In the genomic region with DNA sequence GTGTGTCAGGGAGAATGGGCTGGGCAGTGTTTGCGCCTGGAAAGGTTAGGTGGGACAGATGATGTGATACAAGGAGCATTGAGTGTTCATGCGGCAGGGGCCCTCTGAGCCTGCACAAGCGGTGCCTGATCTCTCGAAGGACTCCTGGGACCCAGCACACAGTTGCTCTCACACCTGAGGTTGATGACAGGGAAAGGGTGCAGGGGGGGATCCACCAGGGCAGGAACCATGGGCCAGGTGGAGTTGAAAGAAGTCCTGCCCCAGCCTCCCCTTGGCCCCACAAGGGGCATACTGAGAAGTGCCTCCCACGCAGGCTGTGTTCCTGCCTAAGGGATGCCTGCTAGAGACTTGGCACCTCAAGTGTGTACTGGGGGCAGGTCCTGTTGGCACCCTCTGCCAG, we compare ENCODE assay signal across 20 cellular contexts. TPM values are rescaled to one million over a fixed set of nuclear protein-coding genes. Genes with fewer than 3 reads are reported as not detected.
DNase-seq lines count a peak whose midpoint lies in the region; ATAC-seq and TF ChIP-seq lines count a peak whose summit lies in the region.
"Had no signal": no experiment of that assay in that cellular context is flagged by ENCODE, and none has a peak within 500 bp of the region (broad histone marks: within the 10 kb centered on the region; RNA-seq: fewer than 3 reads in every experiment).

No MANE protein-coding gene starts in this region.

- intact Hi-C loops in activated CD8-positive, alpha-beta T cell treated with anti-CD3 and anti-CD28 coated beads for 36 hours (cut with micrococcal nuclease), result no loop called here

- no peaks in the 10 kb centered on the region for H3K79me2 ChIP-seq in neural progenitor cell (ENCODE audit: low read depth)

- DNase-seq in activated CD8-positive, alpha-beta T cell treated with anti-CD3 and anti-CD28 coated beads for 36 hours, result peak; percentile 39
- no peak for DNase-seq in activated CD8-positive, alpha-beta T cell treated with anti-CD3 and anti-CD28 coated beads, Interleukin-2, amount 10 ng/mL, durations not matched to agents 7 days and 5 days
- DNase-seq in CD8-positive, alpha-beta memory T cell, result no peak
- DNase-seq in neural progenitor cell (ENCODE audit: low spot score) (no peak), OCI-M2 (lab: John Stamatoyannopoulos, UW; ENCODE audit: unreplicated experiment) (no peak), NCI-H1417 (lab: John Stamatoyannopoulos, UW) (no peak)
- DNase-seq: AML-193, IMR-90, NCI-H146, NCI-H524 treated with DMSO at 0.1 percent for 48 hours, NCI-H82, Peyer's patch, SJCRH30 had no signal

- H3K36me3 ChIP-seq in BLaER1 (no peaks in the 10 kb centered on the region), neural progenitor cell (no peaks in the 10 kb centered on the region)
- H3K36me3 ChIP-seq in CD8-positive, alpha-beta memory T cell (ENCODE audit: insufficient read depth, low read length), result no peaks in the 10 kb centered on the region
- H3K36me3 ChIP-seq: Peyer's patch, SJCRH30 had no signal

- H3K4me1 Mint-ChIP-seq in activated CD8-positive, alpha-beta T cell treated with anti-CD3 and anti-CD28 coated beads for 36 hours (ENCODE audit: low read depth), result peaks cover 38% of the 10 kb centered on the region
- H3K4me1 Mint-ChIP-seq in activated CD8-positive, alpha-beta T cell treated with anti-CD3 and anti-CD28 coated beads, Interleukin-2, amount 10 ng/mL, durations not matched to agents 7 days and 5 days (ENCODE audit: low read depth), result peaks cover 35% of the 10 kb centered on the region
- H3K4me1 Mint-ChIP-seq in CD8-positive, alpha-beta memory T cell, result peaks cover 31 to 41% (median 34%) of the 10 kb centered on the region in 3 donors
- peaks cover 34% of the 10 kb centered on the region for H3K4me1 Mint-ChIP-seq in neural progenitor cell

- no peaks in the 10 kb centered on the region for H3K27me3 Mint-ChIP-seq in activated CD8-positive, alpha-beta T cell treated with anti-CD3 and anti-CD28 coated beads for 36 hours
- H3K27me3 Mint-ChIP-seq in activated CD8-positive, alpha-beta T cell treated with anti-CD3 and anti-CD28 coated beads, Interleukin-2, amount 10 ng/mL, durations not matched to agents 7 days and 5 days (ENCODE audit: low read depth), result no peaks in the 10 kb centered on the region
- peaks cover 0 to 3% of the 10 kb centered on the region in 2 donors for H3K27me3 Mint-ChIP-seq in CD8-positive, alpha-beta memory T cell
- H3K27me3 Mint-ChIP-seq in neural progenitor cell (ENCODE audit: insufficient read depth, low read depth), result peaks cover 8% of the 10 kb centered on the region

- H3K4me3 ChIP-seq in BLaER1, result no peak overlapping the region
- H3K4me3 ChIP-seq in CD8-positive, alpha-beta memory T cell (ENCODE audit: low read length), result no peak overlapping the region
- no peak overlapping the region for H3K4me3 ChIP-seq in neural progenitor cell
- H3K4me3 ChIP-seq: Peyer's patch, SJCRH30 had no signal

- H3K36me3 Mint-ChIP-seq in activated CD8-positive, alpha-beta T cell treated with anti-CD3 and anti-CD28 coated beads for 36 hours (ENCODE audit: low read depth), result no peaks in the 10 kb centered on the region
- no peaks in the 10 kb centered on the region for H3K36me3 Mint-ChIP-seq in activated CD8-positive, alpha-beta T cell treated with anti-CD3 and anti-CD28 coated beads, Interleukin-2, amount 10 ng/mL, durations not matched to agents 7 days and 5 days (ENCODE audit: low read depth)
- no peaks in the 10 kb centered on the region for H3K36me3 Mint-ChIP-seq in CD8-positive, alpha-beta memory T cell
- no peaks in the 10 kb centered on the region for H3K36me3 Mint-ChIP-seq in neural progenitor cell

- CTCF ChIA-PET in activated CD8-positive, alpha-beta T cell treated with anti-CD3 and anti-CD28 coated beads for 36 hours (lab: Charles Lee), result interaction anchor here (1.5 kb wide), 1 partner anchor 20 kb away, joined by 4 read pairs; no protein-coding TSS in a partner anchor
- CTCF ChIA-PET in activated CD8-positive, alpha-beta T cell treated with anti-CD3 and anti-CD28 coated beads, Interleukin-2, amount 10 ng/mL, durations not matched to agents 7 days and 5 days (lab: Charles Lee), result interaction anchor here (0.8 to 4.8 kb wide), 2 partner anchors 11 to 20 kb away, joined by 3 to 25 read pairs; no protein-coding TSS in a partner anchor
- CTCF ChIA-PET in CD8-positive, alpha-beta memory T cell (lab: Charles Lee), result no interaction called here

- H3K27ac Mint-ChIP-seq in activated CD8-positive, alpha-beta T cell treated with anti-CD3 and anti-CD28 coated beads for 36 hours, result peak overlapping the region; percentile 66
- no peak overlapping the region for H3K27ac Mint-ChIP-seq in activated CD8-positive, alpha-beta T cell treated with anti-CD3 and anti-CD28 coated beads, Interleukin-2, amount 10 ng/mL, durations not matched to agents 7 days and 5 days
- H3K27ac Mint-ChIP-seq in CD8-positive, alpha-beta memory T cell, result peak overlapping the region in 7 of 8 donors; percentile 32 to 86 (median 68)
- peak overlapping the region; percentile 57 for H3K27ac Mint-ChIP-seq in neural progenitor cell

- POLR2A ChIA-PET in activated CD8-positive, alpha-beta T cell treated with anti-CD3 and anti-CD28 coated beads for 36 hours (lab: Charles Lee), result no interaction called here
- POLR2A ChIA-PET in activated CD8-positive, alpha-beta T cell treated with anti-CD3 and anti-CD28 coated beads, Interleukin-2, amount 10 ng/mL, durations not matched to agents 7 days and 5 days (lab: Charles Lee), result interaction anchor here (0.6 kb wide), 1 partner anchor 19 kb away, joined by 3 read pairs; no protein-coding TSS in a partner anchor
- POLR2A ChIA-PET in CD8-positive, alpha-beta memory T cell (lab: Charles Lee), result interaction anchor here (0.6 kb wide), 1 partner anchor 99 kb away, joined by 7 read pairs; no protein-coding TSS in a partner anchor

- H3K27ac ChIP-seq in BLaER1, result no peak overlapping the region
- no peak overlapping the region for H3K27ac ChIP-seq in CD8-positive, alpha-beta memory T cell (ENCODE audit: low read depth, low read length)
- no peak overlapping the region for H3K27ac ChIP-seq in neural progenitor cell
- H3K27ac ChIP-seq: KMS-11, Peyer's patch, SJCRH30 had no signal

- H3K9me3 Mint-ChIP-seq in activated CD8-positive, alpha-beta T cell treated with anti-CD3 and anti-CD28 coated beads for 36 hours, result no peaks in the 10 kb centered on the region
- no peaks in the 10 kb centered on the region for H3K9me3 Mint-ChIP-seq in activated CD8-positive, alpha-beta T cell treated with anti-CD3 and anti-CD28 coated beads, Interleukin-2, amount 10 ng/mL, durations not matched to agents 7 days and 5 days (ENCODE audit: insufficient read depth)
- no peaks in the 10 kb centered on the region for H3K9me3 Mint-ChIP-seq in CD8-positive, alpha-beta memory T cell
- H3K9me3 Mint-ChIP-seq in neural progenitor cell, result peaks cover 10% of the 10 kb centered on the region

- peaks cover 97% of the 10 kb centered on the region for H3K27me3 ChIP-seq in BLaER1
- H3K27me3 ChIP-seq in CD8-positive, alpha-beta memory T cell (ENCODE audit: insufficient read depth, low read length, poor library complexity, severe bottlenecking), result no peaks in the 10 kb centered on the region
- no peaks in the 10 kb centered on the region for H3K27me3 ChIP-seq in neural progenitor cell
- H3K27me3 ChIP-seq: Peyer's patch had no signal

- H4K20me1 ChIP-seq in BLaER1, result peaks cover 9% of the 10 kb centered on the region; the same call in 1 of the 2 replicates
- no peaks in the 10 kb centered on the region for H4K20me1 ChIP-seq in neural progenitor cell (ENCODE audit: low read depth)

- peak; percentile 25 for ATAC-seq in activated CD8-positive, alpha-beta T cell treated with anti-CD3 and anti-CD28 coated beads for 36 hours
- ATAC-seq in activated CD8-positive, alpha-beta T cell treated with anti-CD3 and anti-CD28 coated beads, Interleukin-2, amount 10 ng/mL, durations not matched to agents 7 days and 5 days, result no peak
- ATAC-seq in GM21529 (IDR thresholded peaks at IDR 0.05; ENCODE audit: unreplicated experiment), result no peak

- H3K9me3 ChIP-seq in BLaER1 (no peaks in the 10 kb centered on the region), neural progenitor cell (ENCODE audit: low read depth) (no peaks in the 10 kb centered on the region)
- H3K9me3 ChIP-seq in CD8-positive, alpha-beta memory T cell (ENCODE audit: low read length), result no peaks in the 10 kb centered on the region
- H3K9me3 ChIP-seq: Peyer's patch, SJCRH30 had no signal

- H3K4me3 Mint-ChIP-seq in activated CD8-positive, alpha-beta T cell treated with anti-CD3 and anti-CD28 coated beads for 36 hours, result no peak overlapping the region
- H3K4me3 Mint-ChIP-seq in activated CD8-positive, alpha-beta T cell treated with anti-CD3 and anti-CD28 coated beads, Interleukin-2, amount 10 ng/mL, durations not matched to agents 7 days and 5 days, result no peak overlapping the region
- peak overlapping the region in 3 of 7 donors; percentile 37 to 59 (median 38) for H3K4me3 Mint-ChIP-seq in CD8-positive, alpha-beta memory T cell
- H3K4me3 Mint-ChIP-seq in neural progenitor cell, result no peak overlapping the region

- H2AFZ ChIP-seq in neural progenitor cell (replicated peaks), result no peak overlapping the region

- H3K9ac ChIP-seq in BLaER1 (no peak overlapping the region), neural progenitor cell (no peak overlapping the region)
- H3K9ac ChIP-seq: KMS-11 had no signal

- no peak for TF ChIP-seq CTCF in activated CD8-positive, alpha-beta T cell treated with anti-CD3 and anti-CD28 coated beads for 36 hours (IDR thresholded peaks at IDR 0.05)
- TF ChIP-seq CTCF in neural progenitor cell (IDR thresholded peaks at IDR 0.05), result no peak

- H3K4me1 ChIP-seq in BLaER1 (peaks cover 45% of the 10 kb centered on the region), neural progenitor cell (peaks cover 8% of the 10 kb centered on the region)
- H3K4me1 ChIP-seq in CD8-positive, alpha-beta memory T cell (ENCODE audit: insufficient read depth, low read length), result peaks cover 45% of the 10 kb centered on the region
- H3K4me1 ChIP-seq: Peyer's patch had no signal

- peak overlapping the region; percentile 52 for H3K4me2 ChIP-seq in BLaER1
- H3K4me2 ChIP-seq in neural progenitor cell, result no peak overlapping the region
- H3K4me2 ChIP-seq: KMS-11 had no signal

- H3F3A ChIP-seq in neural progenitor cell (ENCODE audit: low read depth), result peaks cover 3% of the 10 kb centered on the region

RNA-seq across cellular contexts. Expression of gene TKTL1, which starts 33.1 kb away (rescaled TPM):
- total RNA-seq in activated CD8-positive, alpha-beta T cell treated with anti-CD3 and anti-CD28 coated beads for 36 hours, result 1 to 10 TPM in 1 of 2 experiments, under 1 TPM in 1; 0.67 to 1.0 TPM
- 1 to 10 TPM; 1.3 to 1.5 TPM for total RNA-seq in activated CD8-positive, alpha-beta T cell treated with anti-CD3 and anti-CD28 coated beads, Interleukin-2, amount 10 ng/mL, durations not matched to agents 7 days and 5 days
- total RNA-seq in CD8-positive, alpha-beta memory T cell, result under 1 TPM in 1 of 2 experiments, not detected in 1; 0.18 TPM
- 8.7 TPM for polyA plus RNA-seq in CD8-positive, alpha-beta memory T cell
- 0.22 TPM in 1 of 2 replicates, not detected in the other for total RNA-seq in neural progenitor cell (ENCODE audit: low replicate concordance)
- total RNA-seq: A172, IMR-90, Peyer's patch had no signal
- polyA plus RNA-seq: AG04450, IMR-90 had no signal

RNA-seq across cellular contexts. Expression of gene TEX28, which starts 33.7 kb away (rescaled TPM):
- not detected for total RNA-seq in activated CD8-positive, alpha-beta T cell treated with anti-CD3 and anti-CD28 coated beads for 36 hours
- not detected for total RNA-seq in activated CD8-positive, alpha-beta T cell treated with anti-CD3 and anti-CD28 coated beads, Interleukin-2, amount 10 ng/mL, durations not matched to agents 7 days and 5 days
- total RNA-seq in CD8-positive, alpha-beta memory T cell, result not detected
- polyA plus RNA-seq in CD8-positive, alpha-beta memory T cell, result not detected
- total RNA-seq in neural progenitor cell (ENCODE audit: low replicate concordance), result not detected in 2 replicates
- total RNA-seq: A172, Daoy, H4, IMR-90, Peyer's patch, SJCRH30 had no signal
- polyA plus RNA-seq: AG04450, IMR-90 had no signal

RNA-seq across cellular contexts. Expression of gene FLNA, which starts 45.8 kb away (rescaled TPM):
- total RNA-seq in activated CD8-positive, alpha-beta T cell treated with anti-CD3 and anti-CD28 coated beads for 36 hours, result 1,000 to 10,000 TPM; 1,057 to 1,091 TPM
- total RNA-seq in activated CD8-positive, alpha-beta T cell treated with anti-CD3 and anti-CD28 coated beads, Interleukin-2, amount 10 ng/mL, durations not matched to agents 7 days and 5 days, result 1,000 to 10,000 TPM; 1,371 to 1,454 TPM
- 1,000 to 10,000 TPM; 1,299 to 1,356 TPM for total RNA-seq in CD8-positive, alpha-beta memory T cell
- 799 TPM for polyA plus RNA-seq in CD8-positive, alpha-beta memory T cell
- total RNA-seq in neural progenitor cell (ENCODE audit: low replicate concordance), result 189 and 559 TPM in 2 replicates

RNA-seq across cellular contexts. Expression of gene EMD, which starts 50.4 kb away (rescaled TPM):
- total RNA-seq in activated CD8-positive, alpha-beta T cell treated with anti-CD3 and anti-CD28 coated beads for 36 hours, result 10 to 100 TPM; 92.4 to 96.6 TPM
- total RNA-seq in activated CD8-positive, alpha-beta T cell treated with anti-CD3 and anti-CD28 coated beads, Interleukin-2, amount 10 ng/mL, durations not matched to agents 7 days and 5 days, result 10 to 100 TPM; 65.9 to 66.0 TPM
- 100 to 1,000 TPM; 107 to 119 TPM for total RNA-seq in CD8-positive, alpha-beta memory T cell
- polyA plus RNA-seq in CD8-positive, alpha-beta memory T cell, result 37.2 TPM
- 18.3 and 62.0 TPM in 2 replicates for total RNA-seq in neural progenitor cell (ENCODE audit: low replicate concordance)
